In the genomic region with DNA sequence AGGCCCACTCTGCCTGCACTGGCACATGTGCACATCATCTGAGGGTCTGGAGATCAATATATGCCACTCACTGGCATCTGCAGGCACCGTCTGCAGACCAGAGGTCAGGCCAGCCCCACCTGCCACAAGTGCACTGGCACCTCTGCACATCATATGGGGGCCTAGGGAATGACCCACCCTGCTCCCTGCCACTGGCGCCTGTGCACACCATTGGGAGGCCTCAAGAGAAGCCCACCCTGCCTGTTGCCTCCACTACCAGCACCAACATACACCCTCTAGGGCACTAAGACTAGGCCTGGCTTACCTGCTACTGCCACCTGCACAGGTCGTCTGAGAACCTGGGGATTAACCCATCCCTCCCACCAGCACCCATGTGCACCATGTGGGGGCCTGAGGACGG, we compare ENCODE assay signal across 29 cellular contexts.
"Had no signal": no experiment of that assay in that cellular context is flagged by ENCODE, and none has a peak within 500 bp of the region (broad histone marks: within the 10 kb centered on the region; RNA-seq: fewer than 3 reads in every experiment).

No MANE protein-coding gene starts in this region.

- H2AFZ ChIP-seq: parathyroid adenoma had no signal

- H3K9me3 ChIP-seq: breast epithelium, esophagus muscularis mucosa, psoas muscle, sigmoid colon, thyroid gland, upper lobe of left lung had no signal

- H3K27ac ChIP-seq: breast epithelium, esophagus muscularis mucosa, parathyroid adenoma, psoas muscle, sigmoid colon, thyroid gland, upper lobe of left lung had no signal

- H3K4me1 ChIP-seq: breast epithelium, esophagus muscularis mucosa, parathyroid adenoma, psoas muscle, sigmoid colon, thyroid gland, upper lobe of left lung had no signal

- H3K4me3 ChIP-seq: breast epithelium, esophagus muscularis mucosa, psoas muscle, sigmoid colon, thyroid gland, upper lobe of left lung had no signal

- H3K36me3 ChIP-seq: breast epithelium, thyroid gland had no signal

- H3K79me2 ChIP-seq: parathyroid adenoma had no signal

- FAIRE-seq: small intestine had no signal

- H3K9ac ChIP-seq: parathyroid adenoma had no signal

- H3K27me3 ChIP-seq: breast epithelium, esophagus muscularis mucosa, sigmoid colon, thyroid gland, upper lobe of left lung had no signal

- ATAC-seq: activated CD8-positive, alpha-beta memory T cell treated with anti-CD3 and anti-CD28 coated beads, Interleukin-2, amount 10 ng/mL, durations not matched to agents 7 days and 5 days; activated CD8-positive, alpha-beta T cell treated with anti-CD3 and anti-CD28 coated beads, Interleukin-2, amount 10 ng/mL, durations not matched to agents 7 days and 5 days; activated naive CD8-positive, alpha-beta T cell treated with anti-CD3 and anti-CD28 coated beads, Interleukin-2, amount 50 U/mL, for 24 hours; left colon; naive thymus-derived CD4-positive, alpha-beta T cell; psoas muscle; stimulated activated memory B cell treated with anti-CD40 and anti-IgM and Interleukin-4, amounts not matched to agents 10 μg/mL and 1 μg/mL and 100 μg/mL, for 72 hours; stimulated activated naive CD8-positive, alpha-beta T cell treated with anti-CD3 and anti-CD28 coated beads, Interleukin-15, amount 100 ng/mL, for 72 hours had no signal

- DNase-seq: activated B cell treated with CpG ODN at 0.5 μM for 24 hours; activated CD4-positive, alpha-beta T cell treated with anti-CD3 and anti-CD28 coated beads, Interleukin-2, amount 50 U/mL, for 1 hour; activated CD8-positive, alpha-beta memory T cell treated with anti-CD3 and anti-CD28 coated beads, Interleukin-2, amount 10 ng/mL, durations not matched to agents 7 days and 5 days; activated CD8-positive, alpha-beta T cell treated with anti-CD3 and anti-CD28 coated beads, Interleukin-2, amount 10 ng/mL, durations not matched to agents 7 days and 5 days; activated naive CD8-positive, alpha-beta T cell treated with anti-CD3 and anti-CD28 coated beads, Interleukin-2, amount 50 U/mL, for 24 hours; activated T-cell treated with anti-CD3 and anti-CD28 coated beads, Interleukin-2, amount 50 U/mL, for 48 hours; amygdala; central memory CD4-positive, alpha-beta T cell; endodermal cell; foreskin melanocyte; islet precursor cell; left colon; midbrain; naive thymus-derived CD4-positive, alpha-beta T cell; nucleus accumbens; psoas muscle; sigmoid colon; small intestine; stimulated activated CD4-positive, alpha-beta T cell treated with anti-CD3 and anti-CD28 coated beads, Interleukin-1b, Interleukin-23, amount 100 ng/mL, for 48 hours; stimulated activated CD4-positive, alpha-beta T cell treated with anti-CD3 and anti-CD28 coated beads, Interleukin-4, amount 100 ng/mL, for 4 hours; stimulated activated CD8-positive, alpha-beta memory T cell treated with anti-CD3 and anti-CD28 coated beads, Interleukin-4, amount 100 ng/mL, for 48 hours; stimulated activated naive CD8-positive, alpha-beta T cell treated with anti-CD3 and anti-CD28 coated beads, Interleukin-15, amount 100 ng/mL, for 72 hours; substantia nigra; thyroid gland had no signal
